ENCODE assay signal across 26 cellular contexts in genomic region chr5:34891981-34892380, GRCh38. TPM values are rescaled to one million over a fixed set of nuclear protein-coding genes. Genes with fewer than 3 reads are reported as not detected.
DNase-seq lines count a peak whose midpoint lies in the region; ATAC-seq, FAIRE-seq and TF ChIP-seq lines count a peak whose summit lies in the region.
"Had no signal": no experiment of that assay in that cellular context is flagged by ENCODE, and none has a peak within 500 bp of the region (broad histone marks: within the 10 kb centered on the region; RNA-seq: fewer than 3 reads in every experiment).

No MANE protein-coding gene starts in this region.

- no peaks in the 10 kb centered on the region for H3K36me3 ChIP-seq in astrocyte (ENCODE audit: insufficient read depth, low read length)
- H3K36me3 ChIP-seq: suprapubic skin had no signal

- no peaks in the 10 kb centered on the region for H3K4me1 ChIP-seq in astrocyte (ENCODE audit: insufficient read depth, low read length)

- no peaks in the 10 kb centered on the region for H3K9me3 ChIP-seq in astrocyte (ENCODE audit: insufficient read depth, low read depth, low read length)
- H3K9me3 ChIP-seq: suprapubic skin had no signal

- H3K27me3 ChIP-seq in astrocyte (ENCODE audit: insufficient read depth, low read length): no peaks in the 10 kb centered on the region
- H3K27me3 ChIP-seq: suprapubic skin had no signal

- no peak overlapping the region for H3K4me2 ChIP-seq in astrocyte (ENCODE audit: low read length)

- peaks cover 5% of the 10 kb centered on the region for H3K27me3 Mint-ChIP-seq in astrocyte (ENCODE audit: low read depth, unreplicated experiment)
- H3K27me3 Mint-ChIP-seq: CD4-positive, alpha-beta T cell had no signal

- H3K27ac ChIP-seq in astrocyte (ENCODE audit: low read depth, low read length): no peak overlapping the region
- H3K27ac ChIP-seq: suprapubic skin had no signal

- peak; percentile 52 for ATAC-seq in Right ventricle myocardium superior (ENCODE audit: poor library complexity)
- ATAC-seq in GM21528 (IDR thresholded peaks at IDR 0.05; ENCODE audit: low FRiP score, unreplicated experiment): no peak
- ATAC-seq: natural killer cell treated with Interleukin-12 subunit alpha and Interleukin-12 subunit beta and Interleukin-15 and Interleukin-18, amount 100 ng/mL, for 72 hours; T-cell had no signal

- peaks cover 3% of the 10 kb centered on the region for H3K4me1 Mint-ChIP-seq in astrocyte (ENCODE audit: low read depth, unreplicated experiment)
- H3K4me1 Mint-ChIP-seq: T-cell had no signal

- H3K9ac ChIP-seq in astrocyte (ENCODE audit: low read length): no peak overlapping the region

- no peaks in the 10 kb centered on the region for H3K9me3 Mint-ChIP-seq in astrocyte (ENCODE audit: unreplicated experiment)
- H3K9me3 Mint-ChIP-seq: CD4-positive, alpha-beta T cell; natural killer cell treated with Interleukin-12 subunit alpha and Interleukin-12 subunit beta and Interleukin-15 and Interleukin-18, amount 100 ng/mL, for 72 hours; T-cell had no signal

- TF ChIP-seq CTCF in astrocyte (IDR thresholded peaks at IDR 0.05; ENCODE audit: insufficient read depth, low read depth, low read length) (no peak), fibroblast of villous mesenchyme (IDR thresholded peaks at IDR 0.05; ENCODE audit: insufficient read depth, low read depth, low read length) (no peak)

- no peak for TF ChIP-seq POLR2A in GM12892 (IDR thresholded peaks at IDR 0.05; ENCODE audit: low read depth, low read length)

- H3K4me3 Mint-ChIP-seq in astrocyte (ENCODE audit: unreplicated experiment): no peak overlapping the region
- H3K4me3 Mint-ChIP-seq: CD4-positive, alpha-beta T cell; natural killer cell treated with Interleukin-12 subunit alpha and Interleukin-12 subunit beta and Interleukin-15 and Interleukin-18, amount 100 ng/mL, for 72 hours; T-cell had no signal

- no peaks in the 10 kb centered on the region for H3K36me3 Mint-ChIP-seq in astrocyte (ENCODE audit: low read depth, unreplicated experiment)
- H3K36me3 Mint-ChIP-seq: natural killer cell treated with Interleukin-12 subunit alpha and Interleukin-12 subunit beta and Interleukin-15 and Interleukin-18, amount 100 ng/mL, for 72 hours; T-cell had no signal

- H3K79me2 ChIP-seq in astrocyte (ENCODE audit: insufficient read depth, low read length): no peaks in the 10 kb centered on the region

- H2AFZ ChIP-seq in astrocyte (ENCODE audit: low read depth, low read length): no peak overlapping the region

- FAIRE-seq in astrocyte (lab: Jason Lieb, UNC) (peak; percentile 54), GM12892 (lab: Jason Lieb, UNC) (no peak)
- FAIRE-seq: keratinocyte, small intestine had no signal

- no peak overlapping the region for H3K27ac Mint-ChIP-seq in astrocyte (ENCODE audit: unreplicated experiment)
- H3K27ac Mint-ChIP-seq: CD4-positive, alpha-beta T cell; natural killer cell treated with Interleukin-12 subunit alpha and Interleukin-12 subunit beta and Interleukin-15 and Interleukin-18, amount 100 ng/mL, for 72 hours; progenitor cell of endocrine pancreas; T-cell had no signal

- no peak overlapping the region for H3K4me3 ChIP-seq in astrocyte (ENCODE audit: insufficient read depth, low read depth, low read length)
- H3K4me3 ChIP-seq in fibroblast of villous mesenchyme (ENCODE audit: low read depth, low read length): no peak overlapping the region
- H3K4me3 ChIP-seq: suprapubic skin had no signal

- intact Hi-C loops in Right ventricle myocardium superior (cut with DNase I) (no loop called here), cardiac septum (cut with DNase I) (no loop called here)

- H4K20me1 ChIP-seq in astrocyte (ENCODE audit: insufficient read depth, low read length): no peaks in the 10 kb centered on the region

- DNase-seq in Right ventricle myocardium superior: no peak
- no peak for DNase-seq in cardiac septum (ENCODE audit: low spot score)
- peak; percentile 51 for DNase-seq in astrocyte (ENCODE audit: low read depth)
- peak; percentile 77 for DNase-seq in fibroblast of villous mesenchyme (ENCODE audit: low read depth)
- DNase-seq in NCI-H187 treated with DMSO at 0.1 percent for 48 hours (lab: John Stamatoyannopoulos, UW): no peak
- no peak for DNase-seq in GM12892 (ENCODE audit: insufficient read length)
- no peak for DNase-seq in NCI-H2029 (lab: John Stamatoyannopoulos, UW)
- DNase-seq: aorta; CD4-positive, alpha-beta T cell; dermis blood vessel endothelial cell; DMS53; erythroblast; hippocampal formation; mesendoderm; NCI-H1694; NCI-H446; small intestine; stimulated activated CD8-positive, alpha-beta memory T cell treated with anti-CD3 and anti-CD28 coated beads, Interleukin-4, amount 100 ng/mL, for 48 hours; T-cell had no signal

RNA-seq across cellular contexts. Expression of gene RAD1, which starts 23.3 kb away (rescaled TPM):
- total RNA-seq in Right ventricle myocardium superior: 21.5 TPM
- 23.4 TPM for total RNA-seq in cardiac septum
- 19.7 and 20.2 TPM in 2 replicates for total RNA-seq in astrocyte
- total RNA-seq in fibroblast of villous mesenchyme: 52.5 and 68.7 TPM in 2 replicates
- 26.4 TPM for polyA plus RNA-seq in GM12892 (2012; ENCODE audit: missing spikeins)

RNA-seq across cellular contexts. Expression of gene BRIX1, which starts 23.5 kb away (rescaled TPM):
- total RNA-seq in Right ventricle myocardium superior: 9.0 TPM
- 14.6 TPM for total RNA-seq in cardiac septum
- total RNA-seq in astrocyte: 27.3 and 28.6 TPM in 2 replicates
- total RNA-seq in fibroblast of villous mesenchyme: 38.7 and 88.9 TPM in 2 replicates
- polyA plus RNA-seq in GM12892 (2012; ENCODE audit: missing spikeins): 51.0 TPM

RNA-seq across cellular contexts. Expression of gene DNAJC21, which starts 37.4 kb away (rescaled TPM):
- total RNA-seq in Right ventricle myocardium superior (50.3 TPM), cardiac septum (68.4 TPM), astrocyte (58.9 and 66.4 TPM in 2 replicates), fibroblast of villous mesenchyme (22.2 and 44.5 TPM in 2 replicates)
- 47.6 TPM for polyA plus RNA-seq in GM12892 (2012; ENCODE audit: missing spikeins)

RNA-seq across cellular contexts. Expression of gene TTC23L, which starts 53.0 kb away (rescaled TPM):
- total RNA-seq in Right ventricle myocardium superior (not detected), cardiac septum (0.32 TPM), astrocyte (0.16 and 1.2 TPM in 2 replicates), fibroblast of villous mesenchyme (under 0.01 TPM in 1 of 2 replicates, not detected in the other)
- not detected for polyA plus RNA-seq in GM12892 (2012; ENCODE audit: missing spikeins)
- total RNA-seq: A172; M059J; natural killer cell treated with Interleukin-12 subunit alpha and Interleukin-12 subunit beta and Interleukin-15 and Interleukin-18, amount 100 ng/mL, for 72 hours had no signal

Comparison
In these comparisons a context has a peak if more than half of its experiments do, and no peak if none do; other contexts are left out.
1. DNase-seq: peak in astrocyte (single experiment) and fibroblast of villous mesenchyme (single experiment); none in Right ventricle myocardium superior (single experiment), cardiac septum (single experiment), NCI-H187 treated with DMSO at 0.1 percent for 48 hours (single experiment), GM12892 (single experiment) and NCI-H2029 (single experiment).